Comparison of ENCODE assay signal across 14 cellular contexts in genomic region chr9:112839331-112839730, GRCh38.
"Had no signal": no experiment of that assay in that cellular context is flagged by ENCODE, and none has a peak within 500 bp of the region (broad histone marks: within the 10 kb centered on the region; RNA-seq: fewer than 3 reads in every experiment).

No MANE protein-coding gene starts in this region.

- H3K4me3 Mint-ChIP-seq: activated CD4-positive, alpha-beta T cell treated with anti-CD3 and anti-CD28 coated beads for 36 hours; activated CD8-positive, alpha-beta T cell treated with anti-CD3 and anti-CD28 coated beads for 36 hours had no signal

- H3K27me3 Mint-ChIP-seq: activated CD4-positive, alpha-beta T cell treated with anti-CD3 and anti-CD28 coated beads for 36 hours; activated CD8-positive, alpha-beta T cell treated with anti-CD3 and anti-CD28 coated beads for 36 hours had no signal

- ATAC-seq: activated CD4-positive, alpha-beta T cell treated with anti-CD3 and anti-CD28 coated beads for 36 hours; activated CD8-positive, alpha-beta T cell treated with anti-CD3 and anti-CD28 coated beads for 36 hours; left ventricle myocardium superior; right cardiac atrium had no signal

- H3K27ac Mint-ChIP-seq: activated CD4-positive, alpha-beta T cell treated with anti-CD3 and anti-CD28 coated beads for 36 hours; activated CD8-positive, alpha-beta T cell treated with anti-CD3 and anti-CD28 coated beads for 36 hours had no signal

- H3K4me3 ChIP-seq: cardiac muscle cell, heart right ventricle, smooth muscle cell, suprapubic skin, upper lobe of left lung had no signal

- H3K9me3 Mint-ChIP-seq: activated CD8-positive, alpha-beta T cell treated with anti-CD3 and anti-CD28 coated beads for 36 hours had no signal

- DNase-seq: activated CD4-positive, alpha-beta T cell treated with anti-CD3 and anti-CD28 coated beads for 36 hours; activated CD8-positive, alpha-beta memory T cell treated with anti-CD3 and anti-CD28 coated beads, Interleukin-2, amount 50 U/mL, for 48 hours; activated CD8-positive, alpha-beta T cell treated with anti-CD3 and anti-CD28 coated beads for 36 hours; activated naive CD4-positive, alpha-beta T cell treated with Interleukin-2 at 50 U/mL for 16 hours; effector CD4-positive, alpha-beta T cell; heart right ventricle; left ventricle myocardium superior; posterior cingulate gyrus; stimulated activated naive CD4-positive, alpha-beta T cell treated with Interleukin-2 at 50 U/mL for 16 hours; upper lobe of left lung had no signal
